ENCODE assay signal across 7 cellular contexts in genomic region chr17:16353702-16354174, GRCh38. TPM values are rescaled to one million over a fixed set of nuclear protein-coding genes. Genes with fewer than 3 reads are reported as not detected.
DNase-seq lines count a peak whose midpoint lies in the region; ATAC-seq, FAIRE-seq and TF ChIP-seq lines count a peak whose summit lies in the region.

No MANE protein-coding gene starts in this region.

- TF ChIP-seq CTCF in activated CD8-positive, alpha-beta T cell treated with anti-CD3 and anti-CD28 coated beads for 36 hours (IDR thresholded peaks at IDR 0.05), result peak; percentile 9

- no peaks in the 10 kb centered on the region for H3K9me3 ChIP-seq in iPS-15b (ENCODE audit: control insufficient read depth, insufficient read depth, low read length)

- peaks cover 18% of the 10 kb centered on the region for H3K4me1 Mint-ChIP-seq in activated CD8-positive, alpha-beta T cell treated with anti-CD3 and anti-CD28 coated beads for 36 hours (ENCODE audit: low read depth)
- H3K4me1 Mint-ChIP-seq in stimulated activated effector memory CD8-positive, alpha-beta T cell treated with anti-CD3 and anti-CD28 coated beads, Interleukin-12 subunit alpha, Interleukin-12 subunit beta, amount 100 ng/mL, for 72 hours, result peaks cover 10% of the 10 kb centered on the region

- FAIRE-seq in RCC 7860 (lab: Jason Lieb, UNC), result no peak

- intact Hi-C loops in activated CD8-positive, alpha-beta T cell treated with anti-CD3 and anti-CD28 coated beads for 36 hours (cut with micrococcal nuclease), result loop anchor here (5.0 to 10.0 kb wide), 2 partner anchors 64 to 69 kb away; partner anchors contain the start of gene TRPV2

- H3K36me3 ChIP-seq in iPS-15b (ENCODE audit: control insufficient read depth, insufficient read depth, low read length), result peaks cover 3% of the 10 kb centered on the region

- H3K4me3 ChIP-seq in iPS-15b (ENCODE audit: low read depth, low read length), result peak overlapping the region; percentile 27

- peaks cover 22% of the 10 kb centered on the region for H3K36me3 Mint-ChIP-seq in activated CD8-positive, alpha-beta T cell treated with anti-CD3 and anti-CD28 coated beads for 36 hours (ENCODE audit: low read depth)
- H3K36me3 Mint-ChIP-seq in stimulated activated effector memory CD8-positive, alpha-beta T cell treated with anti-CD3 and anti-CD28 coated beads, Interleukin-12 subunit alpha, Interleukin-12 subunit beta, amount 100 ng/mL, for 72 hours, result peaks cover 13% of the 10 kb centered on the region

- no peak for ATAC-seq in activated CD8-positive, alpha-beta T cell treated with anti-CD3 and anti-CD28 coated beads for 36 hours
- ATAC-seq in stimulated activated effector memory CD8-positive, alpha-beta T cell treated with anti-CD3 and anti-CD28 coated beads, Interleukin-12 subunit alpha, Interleukin-12 subunit beta, amount 100 ng/mL, for 72 hours, result no peak

- CTCF ChIA-PET in HEK293T (lab: Yijun Ruan, JAX), result interaction anchor here (1.1 to 4.6 kb wide), 3 partner anchors 10 to 48 kb away, joined by 3 to 33 read pairs (median 4); no protein-coding TSS in a partner anchor
- CTCF ChIA-PET in activated CD8-positive, alpha-beta T cell treated with anti-CD3 and anti-CD28 coated beads for 36 hours (lab: Charles Lee), result interaction anchor here (1.0 to 8.3 kb wide), 7 partner anchors 10 to 168 kb away, joined by 3 to 69 read pairs (median 7); partner anchors contain the start of gene TRPV2

- POLR2A ChIA-PET in HEK293T (lab: Yijun Ruan, JAX), result interaction anchor here (0.6 to 4.3 kb wide), 11 partner anchors 11 to 291 kb away, joined by 3 to 38 read pairs (median 9); partner anchors contain the start of genes NCOR1 and UBB
- POLR2A ChIA-PET in activated CD8-positive, alpha-beta T cell treated with anti-CD3 and anti-CD28 coated beads for 36 hours (lab: Charles Lee), result interaction anchor here (0.6 to 4.6 kb wide), 9 partner anchors 10 to 1788 kb away, joined by 3 to 45 read pairs (median 5); partner anchors contain the start of genes PIGL, TRPV2 and UBB

- H3K9me3 Mint-ChIP-seq in activated CD8-positive, alpha-beta T cell treated with anti-CD3 and anti-CD28 coated beads for 36 hours, result no peaks in the 10 kb centered on the region
- H3K9me3 Mint-ChIP-seq in stimulated activated effector memory CD8-positive, alpha-beta T cell treated with anti-CD3 and anti-CD28 coated beads, Interleukin-12 subunit alpha, Interleukin-12 subunit beta, amount 100 ng/mL, for 72 hours, result no peaks in the 10 kb centered on the region

- H3K27me3 ChIP-seq in iPS-15b (ENCODE audit: control insufficient read depth, insufficient read depth, low read length), result peaks cover 22% of the 10 kb centered on the region

- no peaks in the 10 kb centered on the region for H3K27me3 Mint-ChIP-seq in activated CD8-positive, alpha-beta T cell treated with anti-CD3 and anti-CD28 coated beads for 36 hours

- no peak overlapping the region for H3K9ac ChIP-seq in iPS-15b (ENCODE audit: low read depth, low read length)

- H3K4me1 ChIP-seq in iPS-15b (ENCODE audit: control insufficient read depth, insufficient read depth, low read length), result no peaks in the 10 kb centered on the region

- peak overlapping the region; percentile 75 for H3K27ac Mint-ChIP-seq in activated CD8-positive, alpha-beta T cell treated with anti-CD3 and anti-CD28 coated beads for 36 hours
- H3K27ac Mint-ChIP-seq in stimulated activated effector memory CD8-positive, alpha-beta T cell treated with anti-CD3 and anti-CD28 coated beads, Interleukin-12 subunit alpha, Interleukin-12 subunit beta, amount 100 ng/mL, for 72 hours, result peak overlapping the region; percentile 60

- H3K4me3 Mint-ChIP-seq in activated CD8-positive, alpha-beta T cell treated with anti-CD3 and anti-CD28 coated beads for 36 hours, result peak overlapping the region; percentile 74
- peak overlapping the region; percentile 85 for H3K4me3 Mint-ChIP-seq in stimulated activated effector memory CD8-positive, alpha-beta T cell treated with anti-CD3 and anti-CD28 coated beads, Interleukin-12 subunit alpha, Interleukin-12 subunit beta, amount 100 ng/mL, for 72 hours

- no peak for DNase-seq in HEK293T (ENCODE audit: extremely low spot score)
- no peak for DNase-seq in activated CD8-positive, alpha-beta T cell treated with anti-CD3 and anti-CD28 coated beads for 36 hours
- no peak for DNase-seq in stimulated activated effector memory CD8-positive, alpha-beta T cell treated with anti-CD3 and anti-CD28 coated beads, Interleukin-12 subunit alpha, Interleukin-12 subunit beta, amount 100 ng/mL, for 72 hours (ENCODE audit: low spot score in 2 of 2)
- DNase-seq in KG1 (lab: John Stamatoyannopoulos, UW), result no peak
- DNase-seq in NOMO-1 treated with dmso at 0.1 percent for 144 hours (lab: John Stamatoyannopoulos, UW; ENCODE audit: unreplicated experiment), result no peak
- no peak for DNase-seq in RCC 7860 (ENCODE audit: low spot score)

TF ChIP-seq in HEK293T, 16 proteins besides CTCF, POLR2A, EP300 and RAD21:
- TF ChIP-seq ELF4 (IDR thresholded peaks at IDR 0.05) (no peak), L3MBTL2 (conservative IDR thresholded peaks at IDR 0.05) (peak; percentile 75)

RNA-seq across cellular contexts. Expression of gene CENPV, which starts 0.5 kb away (rescaled TPM):
- total RNA-seq in activated CD8-positive, alpha-beta T cell treated with anti-CD3 and anti-CD28 coated beads for 36 hours, result 100 to 1,000 TPM; 139 to 142 TPM

RNA-seq across cellular contexts. Expression of gene UBB, which starts 27.2 kb away (rescaled TPM):
- 1,000 to 10,000 TPM; 1,334 to 1,337 TPM for total RNA-seq in activated CD8-positive, alpha-beta T cell treated with anti-CD3 and anti-CD28 coated beads for 36 hours
